Comparison of ENCODE assay signal across 9 cellular contexts in genomic region chr4:94577136-94577535, GRCh38.
DNase-seq lines count a peak whose midpoint lies in the region; TF ChIP-seq lines count a peak whose summit lies in the region.
"Had no signal": no experiment of that assay in that cellular context is flagged by ENCODE, and none has a peak within 500 bp of the region (broad histone marks: within the 10 kb centered on the region; RNA-seq: fewer than 3 reads in every experiment).

No MANE protein-coding gene starts in this region.

- no peaks in the 10 kb centered on the region for H3K4me1 ChIP-seq in OCI-LY7 (ENCODE audit: insufficient read depth, low read length, poor library complexity, severe bottlenecking)

- H2AFZ ChIP-seq in OCI-LY7 (ENCODE audit: low read length): no peak overlapping the region

- no peak overlapping the region for H3K4me3 ChIP-seq in OCI-LY7 (ENCODE audit: low read depth, low read length, poor library complexity, severe bottlenecking)
- H3K4me3 ChIP-seq: lung had no signal

- CTCF ChIA-PET in OCI-LY7 (lab: Charles Lee; ENCODE audit: unreplicated experiment): no interaction called here

- H3K79me2 ChIP-seq in OCI-LY7 (ENCODE audit: insufficient read depth, low read depth, low read length): no peaks in the 10 kb centered on the region

- no peaks in the 10 kb centered on the region for H4K20me1 ChIP-seq in OCI-LY7 (ENCODE audit: insufficient read depth, low read length)

- no peaks in the 10 kb centered on the region for H3K9me3 ChIP-seq in OCI-LY7 (ENCODE audit: low read length)

- intact Hi-C loops in OCI-LY7 (cut with micrococcal nuclease; ENCODE audit: unreplicated experiment): no loop called here

- TF ChIP-seq CTCF in OCI-LY7 (conservative IDR thresholded peaks at IDR 0.05; ENCODE audit: low read length): no peak

- no peaks in the 10 kb centered on the region for H3K9me2 ChIP-seq in OCI-LY7 (ENCODE audit: insufficient read depth, low read length)

- H3K36me3 ChIP-seq in OCI-LY7 (ENCODE audit: insufficient read depth, low read length): no peaks in the 10 kb centered on the region

- H3K4me2 ChIP-seq in OCI-LY7 (ENCODE audit: low read length): no peak overlapping the region

- peak; percentile 55 for DNase-seq in AG20443 (ENCODE audit: low spot score)
- DNase-seq in NCI-H1105 (lab: John Stamatoyannopoulos, UW): peak; percentile 66
- peak in 48 of 61 donors; percentile 0 to 81 (median 28) for DNase-seq in caudate nucleus (lab: John Stamatoyannopoulos, UW)
- DNase-seq in lung microvascular endothelial cell (ENCODE audit: low read depth in 2 of 2): peak; percentile 53 to 64
- DNase-seq in SKM-1 treated with dmso at 0.1 percent for 144 hours (lab: John Stamatoyannopoulos, UW; ENCODE audit: unreplicated experiment): no peak
- DNase-seq in OCI-LY7 (ENCODE audit: low spot score): no peak
- no peak for DNase-seq in NCI-H510A (lab: John Stamatoyannopoulos, UW)
- no peak for DNase-seq in GDM1 (lab: John Stamatoyannopoulos, UW)

- no TSS peak for BruUV-seq in OCI-LY7 (replicated peaks; lab: Mats Ljungman, UMichigan)

- peak overlapping the region; percentile 36 for H3K27ac ChIP-seq in caudate nucleus (ENCODE audit: low read depth, low read length)
- H3K27ac ChIP-seq in OCI-LY7 (ENCODE audit: low read depth, low read length, poor library complexity, severe bottlenecking): no peak overlapping the region

- POLR2A ChIA-PET in OCI-LY7 (lab: Charles Lee): no interaction called here

Comparison
In these comparisons a context has a peak if more than half of its experiments do, and no peak if none do; other contexts are left out.
1. DNase-seq: peak in AG20443 (single experiment), NCI-H1105 (single experiment), caudate nucleus (48 of 61) and lung microvascular endothelial cell (2 of 2); none in SKM-1 treated with dmso at 0.1 percent for 144 hours (single experiment), OCI-LY7 (single experiment), NCI-H510A (single experiment) and GDM1 (single experiment).